9 cellular contexts compared by ENCODE assay signal in the genomic region with DNA sequence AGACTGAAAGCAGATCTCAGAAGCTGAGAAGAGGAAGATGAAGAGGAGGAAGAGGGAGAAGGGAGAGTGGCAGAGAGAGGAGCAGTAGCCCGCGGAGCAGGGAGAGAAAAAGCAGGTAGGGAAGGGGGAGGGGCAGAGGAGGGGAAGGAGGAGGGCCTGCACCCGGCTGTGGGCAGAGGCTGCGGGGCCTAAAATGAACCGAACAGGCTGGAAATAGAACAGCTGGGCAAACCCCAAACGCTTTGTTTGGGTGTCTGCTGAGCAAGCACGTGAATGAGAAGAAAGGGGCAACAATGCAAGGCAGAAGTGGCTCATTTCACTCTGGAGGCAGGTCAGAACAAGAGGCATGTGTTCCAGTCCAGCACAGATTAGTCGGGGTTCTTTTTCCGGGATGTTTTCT. TPM values are rescaled to one million over a fixed set of nuclear protein-coding genes. Genes with fewer than 3 reads are reported as not detected.
DNase-seq lines count a peak whose midpoint lies in the region; ATAC-seq and TF ChIP-seq lines count a peak whose summit lies in the region.
"Had no signal": no experiment of that assay in that cellular context is flagged by ENCODE, and none has a peak within 500 bp of the region (broad histone marks: within the 10 kb centered on the region; RNA-seq: fewer than 3 reads in every experiment).

No MANE protein-coding gene starts in this region.

- TF ChIP-seq CTCF in activated B cell treated with CpG ODN at 0.5 μM for 24 hours (IDR thresholded peaks at IDR 0.05), result no peak
- no peak for TF ChIP-seq CTCF in osteocyte (IDR thresholded peaks at IDR 0.05)

- POLR2A ChIA-PET in activated B cell treated with CpG ODN at 0.5 μM for 24 hours (lab: Charles Lee), result interaction anchor here (0.8 to 3.7 kb wide), 4 partner anchors 11 to 165 kb away, joined by 3 to 32 read pairs (median 3); a partner anchor contains a TSS
- POLR2A ChIA-PET in CD8-positive, alpha-beta memory T cell (lab: Charles Lee), result no interaction called here

- no peaks in the 10 kb centered on the region for H3K27me3 ChIP-seq in CD8-positive, alpha-beta memory T cell (ENCODE audit: insufficient read depth, low read length, poor library complexity, severe bottlenecking)

- no peaks in the 10 kb centered on the region for H3K4me1 ChIP-seq in CD8-positive, alpha-beta memory T cell (ENCODE audit: insufficient read depth, low read length)

- H3K4me1 Mint-ChIP-seq in activated B cell treated with CpG ODN at 0.5 μM for 24 hours, result peaks cover 37% of the 10 kb centered on the region
- peaks cover 6% of the 10 kb centered on the region for H3K4me1 Mint-ChIP-seq in osteocyte (ENCODE audit: unreplicated experiment)
- H3K4me1 Mint-ChIP-seq in CD8-positive, alpha-beta memory T cell, result peaks cover 0 to 2% (median 0%) of the 10 kb centered on the region in 3 donors

- H3K36me3 Mint-ChIP-seq in activated B cell treated with CpG ODN at 0.5 μM for 24 hours (ENCODE audit: low read depth) (no peaks in the 10 kb centered on the region), osteocyte (ENCODE audit: unreplicated experiment) (no peaks in the 10 kb centered on the region)
- H3K36me3 Mint-ChIP-seq in CD8-positive, alpha-beta memory T cell, result peaks cover 0 to 2% (median 0%) of the 10 kb centered on the region in 3 donors

- no peaks in the 10 kb centered on the region for H3K36me3 ChIP-seq in CD8-positive, alpha-beta memory T cell (ENCODE audit: insufficient read depth, low read length)

- no peaks in the 10 kb centered on the region for H3K27me3 Mint-ChIP-seq in activated B cell treated with CpG ODN at 0.5 μM for 24 hours
- peaks cover 37% of the 10 kb centered on the region for H3K27me3 Mint-ChIP-seq in osteocyte (ENCODE audit: unreplicated experiment)
- H3K27me3 Mint-ChIP-seq in CD8-positive, alpha-beta memory T cell, result peaks cover 0 to 2% of the 10 kb centered on the region in 2 donors

- DNase-seq in stimulated activated CD4-positive, alpha-beta T cell treated with anti-CD3 and anti-CD28 coated beads, Interleukin-4, amount 100 ng/mL, for 24 hours, result peak; percentile 18
- no peak for DNase-seq in stimulated activated CD4-positive, alpha-beta T cell treated with anti-CD3 and anti-CD28 coated beads, Interleukin-2, amount 100 ng/mL, for 24 hours
- DNase-seq in activated B cell treated with CpG ODN at 0.5 μM for 24 hours (peak; percentile 30), osteocyte (ENCODE audit: extremely low spot score, unreplicated experiment) (no peak), GDM1 (lab: John Stamatoyannopoulos, UW) (no peak), cerebellar nuclear complex (lab: John Stamatoyannopoulos, UW) (no peak)
- no peak for DNase-seq in CD8-positive, alpha-beta memory T cell

- CTCF ChIA-PET in activated B cell treated with CpG ODN at 0.5 μM for 24 hours (lab: Charles Lee), result interaction anchor here (5.3 kb wide), 1 partner anchor 35 kb away, joined by 26 read pairs; no protein-coding TSS in a partner anchor
- CTCF ChIA-PET in CD8-positive, alpha-beta memory T cell (lab: Charles Lee), result no interaction called here

- H3K9me3 ChIP-seq in CD8-positive, alpha-beta memory T cell (ENCODE audit: low read length), result no peaks in the 10 kb centered on the region

- peak overlapping the region; percentile 71 for H3K4me3 Mint-ChIP-seq in activated B cell treated with CpG ODN at 0.5 μM for 24 hours
- no peak overlapping the region for H3K4me3 Mint-ChIP-seq in osteocyte (ENCODE audit: unreplicated experiment)
- no peak overlapping the region for H3K4me3 Mint-ChIP-seq in CD8-positive, alpha-beta memory T cell

- H3K27ac Mint-ChIP-seq in activated B cell treated with CpG ODN at 0.5 μM for 24 hours, result peak overlapping the region; percentile 73
- H3K27ac Mint-ChIP-seq in osteocyte (ENCODE audit: unreplicated experiment), result no peak overlapping the region
- no peak overlapping the region for H3K27ac Mint-ChIP-seq in CD8-positive, alpha-beta memory T cell

- ATAC-seq in HG03196 (IDR thresholded peaks at IDR 0.05; ENCODE audit: unreplicated experiment) (peak; percentile 44), activated B cell treated with CpG ODN at 0.5 μM for 24 hours (ENCODE audit: low read depth) (peak; percentile 89)
- ATAC-seq: K562 had no signal

- intact Hi-C loops in activated B cell treated with CpG ODN at 0.5 μM for 24 hours (cut with micrococcal nuclease), result loop anchor here (1.0 to 5.0 kb wide), 4 partner anchors 34 to 142 kb away; no protein-coding TSS in a partner anchor

- H3K9me3 Mint-ChIP-seq in activated B cell treated with CpG ODN at 0.5 μM for 24 hours, result no peaks in the 10 kb centered on the region
- H3K9me3 Mint-ChIP-seq in osteocyte (ENCODE audit: unreplicated experiment), result no peaks in the 10 kb centered on the region
- H3K9me3 Mint-ChIP-seq in CD8-positive, alpha-beta memory T cell, result no peaks in the 10 kb centered on the region

- H3K4me3 ChIP-seq in CD8-positive, alpha-beta memory T cell (ENCODE audit: low read length), result no peak overlapping the region
- H3K4me3 ChIP-seq: K562 had no signal

- H3K27ac ChIP-seq in CD8-positive, alpha-beta memory T cell (ENCODE audit: low read depth, low read length), result no peak overlapping the region

RNA-seq across cellular contexts. Expression of a gene that starts 33.5 kb away (rescaled TPM):
- total RNA-seq in activated B cell treated with CpG ODN at 0.5 μM for 24 hours (8.5 and 9.8 TPM in 2 replicates), osteocyte (1.1 and 2.0 TPM in 2 replicates)
- total RNA-seq in CD8-positive, alpha-beta memory T cell, result 1 to 10 TPM; 6.4 to 8.4 TPM
- polyA plus RNA-seq in CD8-positive, alpha-beta memory T cell, result 2.0 TPM

Comparison
In these comparisons a context has a peak if more than half of its experiments do, and no peak if none do; other contexts are left out.
1. DNase-seq: peak in stimulated activated CD4-positive, alpha-beta T cell treated with anti-CD3 and anti-CD28 coated beads, Interleukin-4, amount 100 ng/mL, for 24 hours (single experiment) and activated B cell treated with CpG ODN at 0.5 μM for 24 hours (single experiment); none in stimulated activated CD4-positive, alpha-beta T cell treated with anti-CD3 and anti-CD28 coated beads, Interleukin-2, amount 100 ng/mL, for 24 hours (0 of 2), osteocyte (single experiment), GDM1 (single experiment), cerebellar nuclear complex (0 of 2) and CD8-positive, alpha-beta memory T cell (0 of 5).